ENCODE assay signal across 23 cellular contexts in the genomic region with DNA sequence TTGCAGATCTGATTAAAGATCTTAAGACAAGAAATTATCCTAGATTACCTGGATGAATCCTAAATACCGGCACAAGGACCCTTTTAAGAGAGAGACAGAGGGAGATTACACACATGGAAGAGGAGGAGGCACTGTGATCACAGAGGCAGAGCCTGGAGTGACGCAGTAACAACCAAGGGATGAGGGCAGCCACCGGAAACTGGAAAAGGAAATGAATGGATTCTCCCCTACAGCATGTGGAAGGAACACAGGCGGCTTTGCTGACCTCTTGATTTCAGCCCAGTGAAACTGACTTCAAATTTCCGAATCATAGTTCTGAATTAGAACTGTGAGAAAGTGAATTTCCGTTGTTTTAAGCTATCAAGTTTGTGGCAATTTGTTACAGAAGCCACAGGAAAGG. TPM values are rescaled to one million over a fixed set of nuclear protein-coding genes. Genes with fewer than 3 reads are reported as not detected.
DNase-seq lines count a peak whose midpoint lies in the region; ATAC-seq and TF ChIP-seq lines count a peak whose summit lies in the region.
"Had no signal": no experiment of that assay in that cellular context is flagged by ENCODE, and none has a peak within 500 bp of the region (broad histone marks: within the 10 kb centered on the region; RNA-seq: fewer than 3 reads in every experiment).

No MANE protein-coding gene starts in this region.

- H3K36me3 ChIP-seq in brain microvascular endothelial cell (replicated peaks): no peaks in the 10 kb centered on the region
- H3K36me3 ChIP-seq in SJCRH30: no peaks in the 10 kb centered on the region
- H3K36me3 ChIP-seq: heart right ventricle, transverse colon had no signal

- no peaks in the 10 kb centered on the region for H3K4me1 ChIP-seq in SJCRH30
- H3K4me1 ChIP-seq: heart right ventricle had no signal

- no peaks in the 10 kb centered on the region for H3K9me3 ChIP-seq in SJCRH30 (replicated peaks)
- H3K9me3 ChIP-seq: transverse colon had no signal

- H3K4me3 ChIP-seq in brain microvascular endothelial cell (ENCODE audit: low read depth, low read length): no peak overlapping the region
- H3K4me3 ChIP-seq in SJCRH30: no peak overlapping the region
- H3K4me3 ChIP-seq: heart right ventricle, transverse colon had no signal

- in situ Hi-C loops in brain microvascular endothelial cell (cut with HindIII; ENCODE audit: low pct_ligation_motif_present, low sequenced_read_pairs): no loop called here

- peak; percentile 3 for DNase-seq in NCI-H146 treated with DMSO at 0.1 percent for 48 hours (lab: John Stamatoyannopoulos, UW; ENCODE audit: unreplicated experiment)
- DNase-seq in brain microvascular endothelial cell: peak; percentile 22
- peak; percentile 62 for DNase-seq in foreskin melanocyte
- peak; percentile 70 for DNase-seq in pulmonary artery endothelial cell (ENCODE audit: low read depth, low spot score)
- no peak for DNase-seq in SJCRH30
- DNase-seq in NCI-H1105 treated with DMSO at 0.1 percent for 48 hours (lab: John Stamatoyannopoulos, UW): no peak
- DNase-seq: activated CD4-positive, alpha-beta T cell treated with anti-CD3 and anti-CD28 coated beads for 48 hours; activated gamma-delta T cell treated with Interleukin-2 at 50 U/mL for 16 hours; activated naive CD8-positive, alpha-beta T cell treated with anti-CD3 and anti-CD28 coated beads, Interleukin-2, amount 50 U/mL, for 24 hours; activated T-cell treated with anti-CD3 and anti-CD28 coated beads, Interleukin-2, amount 50 U/mL, for 24 hours; CD4-positive, alpha-beta T cell; DMS153; endodermal cell; MM.1S; NCI-H1436 treated with DMSO at 0.1 percent for 48 hours; NCI-H2171; NCI-H510A treated with DMSO at 0.1 percent for 48 hours; posterior cingulate gyrus; stimulated activated CD8-positive, alpha-beta memory T cell treated with anti-CD3 and anti-CD28 coated beads, Interleukin-4, amount 100 ng/mL, for 48 hours had no signal

- H3K27ac ChIP-seq in brain microvascular endothelial cell: no peak overlapping the region
- H3K27ac ChIP-seq in SJCRH30: no peak overlapping the region
- H3K27ac ChIP-seq: heart right ventricle, VCaP had no signal

- TF ChIP-seq CTCF in brain microvascular endothelial cell (IDR thresholded peaks at IDR 0.05; ENCODE audit: low read depth, low read length, missing control alignments): no peak

- H3K27me3 ChIP-seq in brain microvascular endothelial cell (replicated peaks): no peaks in the 10 kb centered on the region
- H3K27me3 ChIP-seq in SJCRH30: no peaks in the 10 kb centered on the region
- H3K27me3 ChIP-seq: heart right ventricle, transverse colon had no signal

- no peak for ATAC-seq in HG03520 (IDR thresholded peaks at IDR 0.05; ENCODE audit: unreplicated experiment)
- ATAC-seq: activated naive CD8-positive, alpha-beta T cell treated with anti-CD3 and anti-CD28 coated beads, Interleukin-2, amount 50 U/mL, for 24 hours had no signal

RNA-seq across cellular contexts. Expression of gene IVNS1ABP, which starts 50.2 kb away (rescaled TPM):
- 58.6 and 84.9 TPM in 2 replicates for total RNA-seq in pulmonary artery endothelial cell
- 49.9 and 63.5 TPM in 2 replicates for total RNA-seq in SJCRH30 (2014; rRNA removed; shearing (Covaris generic))

Comparison
In these comparisons a context has a peak if more than half of its experiments do, and no peak if none do; other contexts are left out.
1. DNase-seq: peak in NCI-H146 treated with DMSO at 0.1 percent for 48 hours (single experiment), brain microvascular endothelial cell (single experiment), foreskin melanocyte (single experiment) and pulmonary artery endothelial cell (single experiment); none in SJCRH30 (0 of 2) and NCI-H1105 treated with DMSO at 0.1 percent for 48 hours (single experiment).